Comparison of ENCODE assay signal across 1 cellular context in genomic region chr10:97991875-97992274, GRCh38.
TF ChIP-seq lines count a peak whose summit lies in the region.

No MANE protein-coding gene starts in this region.

TF ChIP-seq in PFSK-1, 5 proteins besides CTCF, POLR2A, EP300 and RAD21 (continued from another document):
- TF ChIP-seq, protein P1, sequence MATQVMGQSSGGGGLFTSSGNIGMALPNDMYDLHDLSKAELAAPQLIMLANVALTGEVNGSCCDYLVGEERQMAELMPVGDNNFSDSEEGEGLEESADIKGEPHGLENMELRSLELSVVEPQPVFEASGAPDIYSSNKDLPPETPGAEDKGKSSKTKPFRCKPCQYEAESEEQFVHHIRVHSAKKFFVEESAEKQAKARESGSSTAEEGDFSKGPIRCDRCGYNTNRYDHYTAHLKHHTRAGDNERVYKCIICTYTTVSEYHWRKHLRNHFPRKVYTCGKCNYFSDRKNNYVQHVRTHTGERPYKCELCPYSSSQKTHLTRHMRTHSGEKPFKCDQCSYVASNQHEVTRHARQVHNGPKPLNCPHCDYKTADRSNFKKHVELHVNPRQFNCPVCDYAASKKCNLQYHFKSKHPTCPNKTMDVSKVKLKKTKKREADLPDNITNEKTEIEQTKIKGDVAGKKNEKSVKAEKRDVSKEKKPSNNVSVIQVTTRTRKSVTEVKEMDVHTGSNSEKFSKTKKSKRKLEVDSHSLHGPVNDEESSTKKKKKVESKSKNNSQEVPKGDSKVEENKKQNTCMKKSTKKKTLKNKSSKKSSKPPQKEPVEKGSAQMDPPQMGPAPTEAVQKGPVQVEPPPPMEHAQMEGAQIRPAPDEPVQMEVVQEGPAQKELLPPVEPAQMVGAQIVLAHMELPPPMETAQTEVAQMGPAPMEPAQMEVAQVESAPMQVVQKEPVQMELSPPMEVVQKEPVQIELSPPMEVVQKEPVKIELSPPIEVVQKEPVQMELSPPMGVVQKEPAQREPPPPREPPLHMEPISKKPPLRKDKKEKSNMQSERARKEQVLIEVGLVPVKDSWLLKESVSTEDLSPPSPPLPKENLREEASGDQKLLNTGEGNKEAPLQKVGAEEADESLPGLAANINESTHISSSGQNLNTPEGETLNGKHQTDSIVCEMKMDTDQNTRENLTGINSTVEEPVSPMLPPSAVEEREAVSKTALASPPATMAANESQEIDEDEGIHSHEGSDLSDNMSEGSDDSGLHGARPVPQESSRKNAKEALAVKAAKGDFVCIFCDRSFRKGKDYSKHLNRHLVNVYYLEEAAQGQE (IDR thresholded peaks at IDR 0.05; ENCODE audit: insufficient read depth in 1 of 2, low read depth in 2 of 2, low read length in 2 of 2), result peak; percentile 90 to 98
